In genomic region chr11:103055174-103055890, GRCh38 we compare ENCODE assay signal across 8 cellular contexts. TPM values are rescaled to one million over a fixed set of nuclear protein-coding genes. Genes with fewer than 3 reads are reported as not detected.
A peak's percentile ranks its signal among the peaks of the same experiment; 100 is the strongest.
DNase-seq lines count a peak whose midpoint lies in the region; ATAC-seq and TF ChIP-seq lines count a peak whose summit lies in the region.

No MANE protein-coding gene starts in this region.

- DNase-seq in cardiac muscle cell (ENCODE audit: low read depth in 1 of 2, low spot score in 1 of 2) (peak; percentile 56 to 62), Right ventricle myocardium inferior (ENCODE audit: missing footprints) (no peak), H4 (ENCODE audit: low spot score) (peak; percentile 52), NCI-H1417 treated with DMSO at 0.1 percent for 48 hours (lab: John Stamatoyannopoulos, UW) (peak; percentile 54), astrocyte of the cerebellum (ENCODE audit: low read depth) (peak; percentile 35), left colon (no peak), islet precursor cell (no peak)
- DNase-seq in effector CD8-positive, alpha-beta T cell (lab: John Stamatoyannopoulos, UW) = no peak

- H3K27ac ChIP-seq in cardiac muscle cell = peak overlapping the region; percentile 38

- no peak overlapping the region for H3K4me3 ChIP-seq in cardiac muscle cell
- no peak overlapping the region for H3K4me3 ChIP-seq in astrocyte of the cerebellum (ENCODE audit: low read depth, low read length)

- intact Hi-C loops in Right ventricle myocardium inferior (cut with DNase I) = no loop called here
- intact Hi-C loops in left colon (cut with DNase I, micrococcal nuclease) = no loop called here

- peaks cover 2% of the 10 kb centered on the region for H3K36me3 ChIP-seq in cardiac muscle cell

- H3K9me3 ChIP-seq in cardiac muscle cell (ENCODE audit: low read depth) = no peaks in the 10 kb centered on the region

- H3K4me1 ChIP-seq in cardiac muscle cell (ENCODE audit: low read depth) = no peaks in the 10 kb centered on the region

- H3K27me3 ChIP-seq in cardiac muscle cell = no peaks in the 10 kb centered on the region

- ATAC-seq in Right ventricle myocardium inferior = no peak
- ATAC-seq in left colon = peak; percentile 54

- in situ Hi-C loops in astrocyte of the cerebellum (cut with HindIII; ENCODE audit: low sequenced_read_pairs) = loop anchor here (25.0 kb wide), 1 partner anchor 143 kb away; no protein-coding TSS in a partner anchor

- TF ChIP-seq CTCF in cardiac muscle cell (IDR thresholded peaks at IDR 0.05; ENCODE audit: low read depth, low read length) (peak; percentile 63), astrocyte of the cerebellum (IDR thresholded peaks at IDR 0.05; ENCODE audit: low read depth, low read length, missing control alignments) (peak; percentile 53)

RNA-seq across cellular contexts. Expression of gene DCUN1D5, which starts 36.6 kb away (rescaled TPM):
- total RNA-seq in cardiac muscle cell (113 and 182 TPM in 2 replicates), Right ventricle myocardium inferior (30.8 TPM), left colon (10 to 100 TPM; 10.5 to 14.4 TPM)
- polyA plus RNA-seq in cardiac muscle cell = 75.5 and 101 TPM in 2 replicates
- total RNA-seq in H4 (2014; rRNA removed; shearing (Covaris generic)) = 85.8 and 94.0 TPM in 2 replicates

RNA-seq across cellular contexts. Expression of gene DYNC2H1, which starts 53.9 kb away (rescaled TPM):
- 7.8 and 10.5 TPM in 2 replicates for total RNA-seq in cardiac muscle cell
- polyA plus RNA-seq in cardiac muscle cell = 3.4 and 9.0 TPM in 2 replicates
- total RNA-seq in Right ventricle myocardium inferior = 2.8 TPM
- 6.1 and 10.0 TPM in 2 replicates for total RNA-seq in H4 (2014; rRNA removed; shearing (Covaris generic))
- total RNA-seq in left colon = 1 to 10 TPM; 2.0 to 3.6 TPM

Comparison
In these comparisons a context has a peak if more than half of its experiments do, and no peak if none do; other contexts are left out.
1. DNase-seq: peak in cardiac muscle cell (2 of 2), H4 (single experiment), NCI-H1417 treated with DMSO at 0.1 percent for 48 hours (single experiment) and astrocyte of the cerebellum (single experiment); none in Right ventricle myocardium inferior (single experiment), left colon (0 of 2), islet precursor cell (single experiment) and effector CD8-positive, alpha-beta T cell (single experiment).